In genomic region chr2:19989342-19989680, GRCh38 we compare ENCODE assay signal across 8 cellular contexts. TPM values are rescaled to one million over a fixed set of nuclear protein-coding genes. Genes with fewer than 3 reads are reported as not detected.
DNase-seq lines count a peak whose midpoint lies in the region; ATAC-seq, FAIRE-seq and TF ChIP-seq lines count a peak whose summit lies in the region.

No MANE protein-coding gene starts in this region.

- H3K4me2 ChIP-seq in MM.1S (ENCODE audit: low read depth, low read length), result peak overlapping the region; percentile 75

- DNase-seq in CD14-positive monocyte (ENCODE audit: low spot score) (no peak), MM.1S (no peak), HTR-8/SVneo (ENCODE audit: insufficient read length, low spot score) (no peak), cortex of kidney (lab: John Stamatoyannopoulos, UW) (no peak), GM10248 (ENCODE audit: extremely low spot score) (no peak)

- intact Hi-C loops in CD14-positive monocyte (cut with micrococcal nuclease), result no loop called here

- H3K4me3 Mint-ChIP-seq in CD14-positive monocyte (peak overlapping the region; percentile 88 to 93), nephron (peak overlapping the region; percentile 95 to 98 (median 97))

- H3K4me3 ChIP-seq in MM.1S (ENCODE audit: low read length) (peak overlapping the region; percentile 66), duodenal mucosa (ENCODE audit: low read depth in 1 of 2, low read length in 2 of 2) (peak overlapping the region; percentile 92 to 93)

- H3K36me3 Mint-ChIP-seq in CD14-positive monocyte (no peaks in the 10 kb centered on the region), nephron (ENCODE audit: low read depth) (peaks cover 13% of the 10 kb centered on the region)

- H3K9me3 ChIP-seq in MM.1S (replicated peaks; ENCODE audit: insufficient read depth, low read length) (no peaks in the 10 kb centered on the region), duodenal mucosa (ENCODE audit: control insufficient read depth in 1 of 2, low read length in 2 of 2) (no peaks in the 10 kb centered on the region)

- H3K27ac Mint-ChIP-seq in CD14-positive monocyte (peak overlapping the region in 6 of 7 donors; percentile 53 to 80 (median 80)), nephron (peak overlapping the region; percentile 53 to 84 (median 77))

- H3K9ac ChIP-seq in MM.1S (ENCODE audit: low read length), result peak overlapping the region; percentile 30; the same call in 1 of the 2 replicates
- peak overlapping the region; percentile 55 to 65 for H3K9ac ChIP-seq in duodenal mucosa (ENCODE audit: low read depth in 1 of 2, low read length in 2 of 2)

- no peaks in the 10 kb centered on the region for H3K79me2 ChIP-seq in MM.1S (ENCODE audit: low read length)

- H3K27me3 Mint-ChIP-seq in CD14-positive monocyte (ENCODE audit: low read depth in 3 of 3) (peaks cover 8 to 21% (median 11%) of the 10 kb centered on the region in 3 donors), nephron (ENCODE audit: low read depth) (peaks cover 12% of the 10 kb centered on the region)

- H3K27ac ChIP-seq in MM.1S (ENCODE audit: low read length) (no peak overlapping the region), duodenal mucosa (ENCODE audit: low read depth, low read length) (no peak overlapping the region)

- CTCF ChIA-PET in GM10248 (lab: Yijun Ruan, JAX), result interaction anchor here (1.3 to 1.8 kb wide), 6 partner anchors 12 to 101 kb away, joined by 3 to 9 read pairs (median 4); no protein-coding TSS in a partner anchor

- TF ChIP-seq CTCF in CD14-positive monocyte (IDR thresholded peaks at IDR 0.05), result no peak
- no peak for TF ChIP-seq CTCF in MM.1S (IDR thresholded peaks at IDR 0.05; ENCODE audit: low read length)
- no peak for TF ChIP-seq CTCF in nephron (IDR thresholded peaks at IDR 0.05; ENCODE audit: unreplicated experiment in 3 of 3)
- TF ChIP-seq CTCF in GM10248 (IDR thresholded peaks at IDR 0.05; ENCODE audit: control extremely low read depth, extremely low read depth, low read depth, missing control alignments), result no peak

- H4K20me1 ChIP-seq in MM.1S (ENCODE audit: insufficient read depth, low read length), result no peaks in the 10 kb centered on the region

- no peak for ATAC-seq in HG03565 (IDR thresholded peaks at IDR 0.05; ENCODE audit: unreplicated experiment)

- POLR2A ChIA-PET in GM10248 (lab: Yijun Ruan, JAX), result no interaction called here

- H3K36me3 ChIP-seq in MM.1S (replicated peaks; ENCODE audit: insufficient read depth, low read length) (no peaks in the 10 kb centered on the region), duodenal mucosa (ENCODE audit: control insufficient read depth in 1 of 2, insufficient read depth in 2 of 2, low read length in 2 of 2) (no peaks in the 10 kb centered on the region)

- peak overlapping the region; percentile 89 for H2AFZ ChIP-seq in MM.1S (ENCODE audit: low read length)

- H3K4me1 Mint-ChIP-seq in CD14-positive monocyte, result peaks cover 16% of the 10 kb centered on the region
- H3K4me1 Mint-ChIP-seq in nephron, result peaks cover 22% of the 10 kb centered on the region

- H3K27me3 ChIP-seq in MM.1S (replicated peaks; ENCODE audit: insufficient read depth, low read length) (no peaks in the 10 kb centered on the region), duodenal mucosa (ENCODE audit: control insufficient read depth in 1 of 2, insufficient read depth in 2 of 2, low read length in 2 of 2) (peaks cover 0 to 3% of the 10 kb centered on the region in 2 donors)

- H3K9me2 ChIP-seq in MM.1S (replicated peaks; ENCODE audit: insufficient read depth, low read length), result no peaks in the 10 kb centered on the region

- FAIRE-seq in HTR-8/SVneo (lab: Jason Lieb, UNC), result no peak

- H3K4me1 ChIP-seq in MM.1S (ENCODE audit: low read length), result no peaks in the 10 kb centered on the region
- H3K4me1 ChIP-seq in duodenal mucosa (ENCODE audit: control insufficient read depth in 1 of 2, insufficient read depth in 2 of 2, low read length in 2 of 2), result peaks cover 8 to 11% of the 10 kb centered on the region in 2 donors

- no peaks in the 10 kb centered on the region for H3F3A ChIP-seq in MM.1S (ENCODE audit: insufficient read depth, low read length)

- H3K9me3 Mint-ChIP-seq in CD14-positive monocyte (peaks cover 0 to 3% (median 0%) of the 10 kb centered on the region in 7 donors), nephron (no peaks in the 10 kb centered on the region)

RNA-seq across cellular contexts. Expression of gene WDR35, which starts 0.6 kb away (rescaled TPM):
- 1 to 10 TPM in 1 of 2 donors, under 1 TPM in 1; 0.28 to 1.0 TPM for polyA plus RNA-seq in CD14-positive monocyte

RNA-seq across cellular contexts. Expression of gene MATN3, which starts 23.2 kb away (rescaled TPM):
- polyA plus RNA-seq in CD14-positive monocyte, result not detected
